In the genomic region with DNA sequence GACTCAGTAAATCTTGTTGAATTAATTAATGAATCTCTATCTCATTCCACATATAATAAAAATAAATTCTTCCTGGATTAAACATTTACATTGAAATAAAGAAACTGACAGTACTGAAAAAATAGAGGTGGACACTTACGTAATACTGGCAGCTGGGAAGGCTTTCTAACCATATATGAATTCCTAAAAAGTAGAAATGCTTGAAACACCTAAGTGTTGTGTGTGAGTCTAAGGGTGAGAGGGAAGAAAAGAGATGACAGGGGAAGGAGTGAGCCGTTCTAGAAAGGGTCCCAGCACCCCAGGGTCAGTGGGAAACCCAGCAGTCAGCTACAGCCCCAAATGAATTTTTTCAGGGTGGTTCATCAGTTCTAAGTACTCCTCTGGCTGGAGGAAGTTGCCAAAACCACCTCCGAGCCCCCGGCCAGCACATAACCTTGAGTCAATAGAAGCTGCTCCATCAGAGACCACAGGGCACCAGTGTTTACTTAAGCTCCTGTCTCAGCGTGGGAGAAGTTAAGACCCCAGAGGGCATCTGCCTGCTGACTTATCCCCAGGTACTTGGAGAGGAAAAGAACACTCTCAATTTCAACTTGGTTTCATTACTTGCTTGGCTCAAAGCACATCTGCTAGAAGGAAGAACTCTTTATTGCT, we compare ENCODE assay signal across 1 cellular context.
A peak's percentile ranks its signal among the peaks of the same experiment; 100 is the strongest.
TF ChIP-seq lines count a peak whose summit lies in the region.

No MANE protein-coding gene starts in this region.

TF ChIP-seq in IMR-90, 13 proteins besides CTCF, POLR2A, EP300 and RAD21:
- TF ChIP-seq CHD1 (IDR thresholded peaks at IDR 0.05; ENCODE audit: low read depth, low read length) (no peak), RFX5 (IDR thresholded peaks at IDR 0.05; ENCODE audit: low read depth, low read length) (no peak), CEBPB (IDR thresholded peaks at IDR 0.05; ENCODE audit: low read depth, low read length) (peak; percentile 38; the same call in 1 of the 2 replicates), MAFK (IDR thresholded peaks at IDR 0.05; ENCODE audit: low read depth, low read length) (no peak)
